8 cellular contexts compared by ENCODE assay signal in genomic region chr10:75400769-75401568, GRCh38. TPM values are rescaled to one million over a fixed set of nuclear protein-coding genes. Genes with fewer than 3 reads are reported as not detected.
DNase-seq lines count a peak whose midpoint lies in the region; ATAC-seq and TF ChIP-seq lines count a peak whose summit lies in the region.

No MANE protein-coding gene starts in this region.

- H3K9ac ChIP-seq in Loucy (ENCODE audit: low read depth, low read length, poor library complexity, severe bottlenecking) = peak overlapping the region; percentile 79
- peak overlapping the region; percentile 100 for H3K9ac ChIP-seq in adipocyte (ENCODE audit: low read length)
- no peak overlapping the region for H3K9ac ChIP-seq in Karpas-422 (ENCODE audit: low read length)

- H3K36me3 ChIP-seq in Loucy (ENCODE audit: insufficient read depth, low read length) = no peaks in the 10 kb centered on the region
- peaks cover 11% of the 10 kb centered on the region for H3K36me3 ChIP-seq in adipocyte (ENCODE audit: control insufficient read depth, insufficient read depth, low read length, severe bottlenecking)
- H3K36me3 ChIP-seq in Karpas-422 (ENCODE audit: insufficient read depth, low read length) = no peaks in the 10 kb centered on the region

- peak; percentile 26 for ATAC-seq in GM21515 (IDR thresholded peaks at IDR 0.05; ENCODE audit: unreplicated experiment)

- H4K20me1 ChIP-seq in Loucy (ENCODE audit: insufficient read depth, low read length, poor library complexity, severe bottlenecking) = peaks cover 13% of the 10 kb centered on the region
- no peaks in the 10 kb centered on the region for H4K20me1 ChIP-seq in Karpas-422 (ENCODE audit: insufficient read depth, low read depth, low read length)

- H3K4me3 ChIP-seq in Loucy (ENCODE audit: low read length, poor library complexity, severe bottlenecking) (peak overlapping the region; percentile 84), adipocyte (ENCODE audit: low read length) (peak overlapping the region; percentile 95), retinal pigment epithelial cell (ENCODE audit: low read length) (peak overlapping the region; percentile 98), Karpas-422 (ENCODE audit: low read length) (no peak overlapping the region)

- H3K9me2 ChIP-seq in Loucy (replicated peaks; ENCODE audit: low read depth, low read length) (no peaks in the 10 kb centered on the region), Karpas-422 (replicated peaks; ENCODE audit: insufficient read depth, low read length) (no peaks in the 10 kb centered on the region)

- H3K4me2 ChIP-seq in Loucy (ENCODE audit: low read depth, low read length, poor library complexity, severe bottlenecking) (peak overlapping the region; percentile 91), Karpas-422 (ENCODE audit: low read depth, low read length, poor library complexity, severe bottlenecking) (no peak overlapping the region)

- H2AFZ ChIP-seq in Loucy (ENCODE audit: low read length) = peak overlapping the region; percentile 82; the same call in 1 of the 2 replicates
- H2AFZ ChIP-seq in Karpas-422 (ENCODE audit: low read length) = no peak overlapping the region

- no peak overlapping the region for H3K27ac ChIP-seq in Karpas-422 (ENCODE audit: low read length)

- H3K9me3 ChIP-seq in Loucy (ENCODE audit: insufficient read depth, low read depth, low read length) = no peaks in the 10 kb centered on the region
- H3K9me3 ChIP-seq in adipocyte (ENCODE audit: control insufficient read depth, low read length) = no peaks in the 10 kb centered on the region
- H3K9me3 ChIP-seq in Karpas-422 (ENCODE audit: low read length) = no peaks in the 10 kb centered on the region; the same call in 1 of the 2 replicates

- no peak for TF ChIP-seq CTCF in Loucy (conservative IDR thresholded peaks at IDR 0.05; ENCODE audit: low read length)
- TF ChIP-seq CTCF in retinal pigment epithelial cell (conservative IDR thresholded peaks at IDR 0.05; ENCODE audit: low read depth, low read length) = no peak

- peak; percentile 92 for DNase-seq in DMS53 (lab: John Stamatoyannopoulos, UW)
- no peak for DNase-seq in DMS53 treated with DMSO at 0.1 percent for 48 hours (lab: John Stamatoyannopoulos, UW; ENCODE audit: unreplicated experiment)
- peak; percentile 78 for DNase-seq in adipocyte (ENCODE audit: low read depth)
- DNase-seq in hepatic stellate cell (ENCODE audit: low spot score) = peak; percentile 75
- no peak for DNase-seq in retinal pigment epithelial cell (ENCODE audit: low read depth)
- no peak for DNase-seq in Karpas-422

- H3K79me2 ChIP-seq in Loucy (ENCODE audit: insufficient read depth, low read length) (peaks cover 33% of the 10 kb centered on the region), Karpas-422 (ENCODE audit: low read length) (no peaks in the 10 kb centered on the region)

- H3K4me1 ChIP-seq in Loucy (ENCODE audit: insufficient read depth, low read length, poor library complexity, severe bottlenecking) = no peaks in the 10 kb centered on the region
- peaks cover 4% of the 10 kb centered on the region for H3K4me1 ChIP-seq in adipocyte (ENCODE audit: control insufficient read depth, insufficient read depth, low read length)
- no peaks in the 10 kb centered on the region for H3K4me1 ChIP-seq in Karpas-422 (ENCODE audit: low read length)

- no peaks in the 10 kb centered on the region for H3K27me3 ChIP-seq in Loucy (ENCODE audit: insufficient read depth, low read length, poor library complexity, severe bottlenecking)
- no peaks in the 10 kb centered on the region for H3K27me3 ChIP-seq in adipocyte (replicated peaks; ENCODE audit: control insufficient read depth, insufficient read depth, low read length)
- H3K27me3 ChIP-seq in Karpas-422 (ENCODE audit: low read length) = no peaks in the 10 kb centered on the region

- H3F3A ChIP-seq in Loucy (ENCODE audit: low read depth) = no peaks in the 10 kb centered on the region

RNA-seq across cellular contexts. Expression of gene ZNF503, which starts 0.6 kb away (rescaled TPM):
- 0.04 TPM in 1 of 2 replicates, not detected in the other for total RNA-seq in Karpas-422 (2014; rRNA removed; shearing (Covaris generic); ENCODE audit: low replicate concordance)

RNA-seq across cellular contexts. Expression of gene LRMDA, which starts 30.5 kb away (rescaled TPM):
- not detected in 2 replicates for total RNA-seq in Karpas-422 (2014; rRNA removed; shearing (Covaris generic); ENCODE audit: low replicate concordance)

Comparison
In these comparisons a context has a peak if more than half of its experiments do, and no peak if none do; other contexts are left out.
1. DNase-seq: peak in DMS53 (single experiment), adipocyte (single experiment) and hepatic stellate cell (single experiment); none in DMS53 treated with DMSO at 0.1 percent for 48 hours (single experiment), retinal pigment epithelial cell (single experiment) and Karpas-422 (single experiment).